Comparison of ENCODE assay signal across 8 cellular contexts in the genomic region with DNA sequence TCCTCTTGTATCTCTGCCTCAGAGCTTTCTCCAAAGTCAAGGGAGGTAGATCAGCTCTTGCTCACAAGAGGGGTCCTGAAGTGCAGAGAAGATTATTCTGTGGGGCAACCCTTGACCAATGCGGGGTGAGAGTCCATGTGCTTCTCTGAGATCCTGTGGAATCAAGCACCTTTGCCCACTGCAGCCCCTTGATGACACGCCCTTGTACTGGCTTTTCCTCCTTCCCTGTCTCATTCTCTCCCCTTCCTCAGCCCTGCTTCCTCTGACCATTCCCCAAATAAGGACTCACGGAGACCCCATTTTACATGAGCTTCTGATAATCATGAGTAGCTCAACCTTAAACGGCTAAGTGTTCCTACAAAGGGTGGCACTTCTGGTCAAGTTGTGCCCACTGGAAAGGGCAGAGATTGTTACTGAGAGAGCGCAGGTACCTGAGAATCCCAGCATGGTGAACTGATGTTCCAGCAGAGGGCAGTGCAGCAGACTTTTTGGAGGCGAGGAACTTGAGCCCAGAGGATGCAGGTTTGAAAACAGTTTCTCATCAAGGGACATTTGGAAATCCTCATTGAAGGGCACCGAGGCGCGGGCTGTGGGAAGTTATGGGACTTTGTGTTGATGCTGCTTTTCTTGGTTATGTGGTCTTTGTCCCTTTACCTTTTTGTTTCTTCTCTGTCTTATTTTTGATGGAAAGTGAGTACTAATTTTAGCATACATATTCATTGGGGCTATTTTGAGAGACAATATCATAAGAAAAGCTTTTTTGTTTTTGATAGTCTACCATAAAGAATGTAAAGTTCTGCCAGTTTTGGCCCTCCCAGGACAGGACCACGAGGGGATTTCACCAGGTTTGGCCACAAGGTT.
A peak's percentile ranks its signal among the peaks of the same experiment; 100 is the strongest.
DNase-seq lines count a peak whose midpoint lies in the region; ATAC-seq and TF ChIP-seq lines count a peak whose summit lies in the region.

No MANE protein-coding gene starts in this region.

- no peaks in the 10 kb centered on the region for H3K27me3 ChIP-seq in parathyroid adenoma (ENCODE audit: control insufficient read depth, insufficient read depth, low read length)

- no peak overlapping the region for H3K9ac ChIP-seq in parathyroid adenoma

- no peak overlapping the region for H3K27ac ChIP-seq in parathyroid adenoma

- ATAC-seq in HG02852 (IDR thresholded peaks at IDR 0.05; ENCODE audit: unreplicated experiment) (peak; percentile 57), GM18520 (IDR thresholded peaks at IDR 0.05; ENCODE audit: unreplicated experiment) (no peak)

- no peaks in the 10 kb centered on the region for H3K36me3 ChIP-seq in parathyroid adenoma (ENCODE audit: control insufficient read depth, insufficient read depth, low read length)

- no peak overlapping the region for H2AFZ ChIP-seq in parathyroid adenoma

- DNase-seq in activated naive CD4-positive, alpha-beta T cell treated with Interleukin-2 at 50 U/mL for 16 hours, result peak; percentile 14
- no peak for DNase-seq in activated naive CD4-positive, alpha-beta T cell (lab: John Stamatoyannopoulos, UW)
- DNase-seq in NCI-H2196 (lab: John Stamatoyannopoulos, UW; ENCODE audit: unreplicated experiment), result peak; percentile 1
- DNase-seq in activated CD8-positive, alpha-beta memory T cell treated with anti-CD3 and anti-CD28 coated beads, Interleukin-2, amount 50 U/mL, for 48 hours, result peak; percentile 54
- peak; percentile 20 for DNase-seq in germinal center (ENCODE audit: low spot score)

- no peak overlapping the region for H3K4me2 ChIP-seq in parathyroid adenoma (ENCODE audit: low read length)

- H3K4me3 ChIP-seq in parathyroid adenoma (ENCODE audit: low read depth, low read length), result no peak overlapping the region

- H3K79me2 ChIP-seq in parathyroid adenoma, result no peaks in the 10 kb centered on the region

- no peaks in the 10 kb centered on the region for H3K9me3 ChIP-seq in parathyroid adenoma (ENCODE audit: control insufficient read depth, low read length)

- no peaks in the 10 kb centered on the region for H3K4me1 ChIP-seq in parathyroid adenoma

- TF ChIP-seq CTCF in parathyroid adenoma (IDR thresholded peaks at IDR 0.05), result peak; percentile 35

Comparison
In these comparisons a context has a peak if more than half of its experiments do, and no peak if none do; other contexts are left out.
1. DNase-seq: peak in activated naive CD4-positive, alpha-beta T cell treated with Interleukin-2 at 50 U/mL for 16 hours (single experiment), NCI-H2196 (single experiment), activated CD8-positive, alpha-beta memory T cell treated with anti-CD3 and anti-CD28 coated beads, Interleukin-2, amount 50 U/mL, for 48 hours (single experiment) and germinal center (single experiment); none in activated naive CD4-positive, alpha-beta T cell (0 of 4).